24 cellular contexts compared by ENCODE assay signal in the genomic region with DNA sequence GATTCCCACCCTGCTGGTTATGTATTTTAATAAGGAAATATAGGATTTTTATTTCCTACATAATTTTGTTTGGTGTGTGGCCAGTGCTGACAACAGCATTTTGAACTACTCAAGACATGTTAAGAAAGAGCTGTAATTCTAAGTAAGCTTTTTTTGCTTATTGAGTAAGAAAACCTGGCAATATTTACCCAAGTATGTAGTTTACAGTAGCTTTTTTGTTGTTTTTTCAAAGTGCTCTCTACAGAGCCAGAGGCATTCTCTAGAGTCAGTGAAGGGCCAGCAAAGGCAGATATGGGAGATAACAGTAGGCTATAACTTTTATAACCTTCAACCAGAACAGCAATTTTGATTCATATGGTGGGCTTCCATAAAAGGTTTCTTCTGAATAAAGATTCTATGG.
"Had no signal": no experiment of that assay in that cellular context is flagged by ENCODE, and none has a peak within 500 bp of the region (broad histone marks: within the 10 kb centered on the region; RNA-seq: fewer than 3 reads in every experiment).

No MANE protein-coding gene starts in this region.

- H3K27me3 ChIP-seq: adrenal gland, SJSA1 had no signal

- H3K36me3 ChIP-seq: adrenal gland, SJSA1 had no signal

- DNase-seq: activated CD4-positive, alpha-beta memory T cell treated with anti-CD3 and anti-CD28 coated beads for 36 hours; activated CD4-positive, alpha-beta T cell treated with anti-CD3 and anti-CD28 coated beads, Interleukin-2, amount 10 ng/mL, durations not matched to agents 7 days and 5 days; activated CD4-positive, CD25-positive, alpha-beta regulatory T cell; activated CD8-positive, alpha-beta memory T cell treated with anti-CD3 and anti-CD28 coated beads, Interleukin-2, amount 50 U/mL, for 4 hours; activated gamma-delta T cell treated with Interleukin-2 at 50 U/mL for 16 hours; activated naive CD4-positive, alpha-beta T cell treated with anti-CD3 and anti-CD28 coated beads, Interleukin-2, amount 10 ng/mL, durations not matched to agents 7 days and 5 days; activated naive CD8-positive, alpha-beta T cell treated with anti-CD3 and anti-CD28 coated beads for 36 hours; activated T-cell treated with anti-CD3 and anti-CD28 coated beads, Interleukin-2, amount 50 U/mL, for 72 hours; adrenal gland; anterior cingulate cortex; Kasumi-1; KBM-7; NCI-H1105 treated with DMSO at 0.1 percent for 48 hours; NCI-H1436 treated with DMSO at 0.1 percent for 48 hours; NCI-H187; NCI-H2081; NCI-H510A treated with DMSO at 0.1 percent for 48 hours; NCI-H69; NK-92 treated with Interleukin-12 subunit alpha and Interleukin-12 subunit beta, amount 100 ng/mL, for 24 hours; OCI-M1; RPMI8226; SHP77 had no signal

- H3K27ac ChIP-seq: adrenal gland, SJSA1 had no signal

- H3K9me3 ChIP-seq: adrenal gland, SJSA1 had no signal

- H3K4me3 ChIP-seq: adrenal gland, SJSA1 had no signal

- H3K4me1 ChIP-seq: SJSA1 had no signal

- ATAC-seq: activated T-cell treated with anti-CD3 and anti-CD28 coated beads, Interleukin-2, amount 50 U/mL, for 72 hours; Panc1 had no signal
